In genomic region chr16:84822990-84823389, GRCh38 we compare ENCODE assay signal across 19 cellular contexts. TPM values are rescaled to one million over a fixed set of nuclear protein-coding genes. Genes with fewer than 3 reads are reported as not detected.
DNase-seq lines count a peak whose midpoint lies in the region; ATAC-seq, FAIRE-seq and TF ChIP-seq lines count a peak whose summit lies in the region.
"Had no signal": no experiment of that assay in that cellular context is flagged by ENCODE, and none has a peak within 500 bp of the region (broad histone marks: within the 10 kb centered on the region; RNA-seq: fewer than 3 reads in every experiment).

No MANE protein-coding gene starts in this region.

- H3K27me3 ChIP-seq in IMR-90 (ENCODE audit: control insufficient read depth, insufficient read depth, low read length) (no peaks in the 10 kb centered on the region), osteoblast (ENCODE audit: insufficient read depth, low read length) (no peaks in the 10 kb centered on the region), testis (no peaks in the 10 kb centered on the region), foreskin keratinocyte (peaks cover 58% of the 10 kb centered on the region)
- H3K27me3 ChIP-seq: BE2C had no signal

- in situ Hi-C loops in IMR-90 (cut with MboI; ENCODE audit: low sequenced_read_pairs) = no loop called here

- H2BK20ac ChIP-seq in IMR-90 (ENCODE audit: low read depth, low read length) = no peak overlapping the region

- H3K4me2 ChIP-seq in IMR-90 (ENCODE audit: low read depth, low read length) = no peak overlapping the region
- peak overlapping the region; percentile 53 for H3K4me2 ChIP-seq in osteoblast (ENCODE audit: insufficient read depth, low read length)

- no peak overlapping the region for H4K5ac ChIP-seq in IMR-90 (ENCODE audit: low read depth, low read length)

- no peak for FAIRE-seq in GM12892 (lab: Jason Lieb, UNC)

- no peak overlapping the region for H3K14ac ChIP-seq in IMR-90 (replicated peaks; ENCODE audit: low read depth, low read length)

- WGBS in IMR-90 (ENCODE audit: extremely low coverage in 2 of 2, insufficient read length in 1 of 2), 2 experiments = 100% methylated on average over 1 of the region's 6 CpGs; no CpG with 5 or more reads in 1 of the 2 experiments
- WGBS in testis, 2 donors = 78 to 86% methylated on average over 6 of the region's 6 CpGs

- DNase-seq in IMR-90 = no peak
- DNase-seq in coronary artery (ENCODE audit: low spot score) = no peak
- no peak for DNase-seq in osteoblast (ENCODE audit: insufficient read length, low spot score, missing footprints)
- DNase-seq in testis = no peak
- no peak for DNase-seq in NCI-H446 treated with DMSO at 0.1 percent for 48 hours (lab: John Stamatoyannopoulos, UW)
- no peak for DNase-seq in foreskin keratinocyte
- no peak for DNase-seq in NCI-H1694 (lab: John Stamatoyannopoulos, UW)
- no peak for DNase-seq in GM12892 (ENCODE audit: insufficient read length)
- DNase-seq: activated CD4-positive, alpha-beta memory T cell treated with anti-CD3 and anti-CD28 coated beads for 36 hours; activated naive CD4-positive, alpha-beta T cell treated with anti-CD3 and anti-CD28 coated beads for 36 hours; activated T-cell treated with anti-CD3 and anti-CD28 coated beads, Interleukin-2, amount 50 U/mL, for 1 hour; BE2C; effector CD8-positive, alpha-beta T cell; naive thymus-derived CD4-positive, alpha-beta T cell; NCI-H187; stimulated activated naive CD8-positive, alpha-beta T cell treated with anti-CD3 and anti-CD28 coated beads, Interleukin-15, amount 100 ng/mL, for 72 hours; T-cell had no signal

- TF ChIP-seq CTCF in IMR-90 (conservative IDR thresholded peaks at IDR 0.05; ENCODE audit: low read depth, low read length) (no peak), coronary artery (IDR thresholded peaks at IDR 0.05) (no peak), osteoblast (IDR thresholded peaks at IDR 0.05; ENCODE audit: extremely low read depth, low read depth, low read length) (no peak), testis (IDR thresholded peaks at IDR 0.05) (no peak), foreskin keratinocyte (conservative IDR thresholded peaks at IDR 0.05) (no peak)

- H3K23ac ChIP-seq in IMR-90 (ENCODE audit: low read depth, low read length) = peak overlapping the region; percentile 39; the same call in 1 of the 2 replicates

- H3K56ac ChIP-seq in IMR-90 (ENCODE audit: extremely low read depth, insufficient read depth, low read length) = no peak overlapping the region

- H3K27ac ChIP-seq in IMR-90 (ENCODE audit: insufficient read depth, low read length) = no peak overlapping the region
- peak overlapping the region in 1 of 2 donors; percentile 72 for H3K27ac ChIP-seq in coronary artery
- peak overlapping the region; percentile 47 for H3K27ac ChIP-seq in osteoblast (ENCODE audit: low read depth, low read length)
- peak overlapping the region; percentile 68 to 73 for H3K27ac ChIP-seq in testis
- no peak overlapping the region for H3K27ac ChIP-seq in foreskin keratinocyte
- H3K27ac ChIP-seq: VCaP had no signal

- H3K18ac ChIP-seq in IMR-90 (ENCODE audit: low read depth, low read length) = no peak overlapping the region

- no peak overlapping the region for H2AK9ac ChIP-seq in IMR-90 (replicated peaks; ENCODE audit: low read depth, low read length, poor library complexity)

- H4K20me1 ChIP-seq in IMR-90 (ENCODE audit: insufficient read depth, low read length) (peaks cover 30% of the 10 kb centered on the region), osteoblast (ENCODE audit: insufficient read depth, low read length) (no peaks in the 10 kb centered on the region)

- H2AK5ac ChIP-seq in IMR-90 (ENCODE audit: low read depth, low read length) = no peak overlapping the region; the same call in 1 of the 2 replicates

- no peaks in the 10 kb centered on the region for H3K79me2 ChIP-seq in osteoblast (ENCODE audit: insufficient read depth, low read length)

- 0 out of 3 replicates have a peak overlapping the region, but pooled peaks have one; percentile 58 for H2BK15ac ChIP-seq in IMR-90 (ENCODE audit: low read depth, low read length)

- H3K4me3 ChIP-seq in IMR-90 (ENCODE audit: insufficient read depth, low read depth, low read length) (no peak overlapping the region), coronary artery (peak overlapping the region; percentile 70), osteoblast (ENCODE audit: insufficient read depth, low read length) (no peak overlapping the region), testis (peak overlapping the region in 1 of 2 donors; percentile 0)

- H3K9me3 ChIP-seq in IMR-90 (ENCODE audit: control insufficient read depth, insufficient read depth, low read length) (no peaks in the 10 kb centered on the region), osteoblast (ENCODE audit: low read depth, low read length) (no peaks in the 10 kb centered on the region), testis (no peaks in the 10 kb centered on the region)
- H3K9me3 ChIP-seq: BE2C had no signal

- no peak for ATAC-seq in IMR-90 (ENCODE audit: low read depth)
- no peak for ATAC-seq in foreskin keratinocyte
- ATAC-seq: naive thymus-derived CD4-positive, alpha-beta T cell; stimulated activated naive CD8-positive, alpha-beta T cell treated with anti-CD3 and anti-CD28 coated beads, Interleukin-15, amount 100 ng/mL, for 72 hours; T-cell had no signal

- no peak overlapping the region for H2BK120ac ChIP-seq in IMR-90 (ENCODE audit: low read depth, low read length)

- peaks cover 40% of the 10 kb centered on the region for H3K4me1 ChIP-seq in IMR-90 (ENCODE audit: control insufficient read depth, insufficient read depth, low read length)
- H3K4me1 ChIP-seq in osteoblast (ENCODE audit: insufficient read depth, low read length) = peaks cover 37% of the 10 kb centered on the region
- H3K4me1 ChIP-seq in testis = peaks cover 29% of the 10 kb centered on the region
- peaks cover 4% of the 10 kb centered on the region for H3K4me1 ChIP-seq in foreskin keratinocyte

- H2BK5ac ChIP-seq in IMR-90 (ENCODE audit: low read depth, low read length, poor library complexity, severe bottlenecking) = no peak overlapping the region

- intact Hi-C loops in IMR-90 (cut with micrococcal nuclease) = loop anchor here (10.0 kb wide), 1 partner anchor 198 kb away; no protein-coding TSS in a partner anchor
- intact Hi-C loops in testis (cut with DNase I; ENCODE audit: low total_unique reads) = no loop called here

- CTCF ChIA-PET in IMR-90 (lab: Yijun Ruan, JAX) = no interaction called here

- dilution Hi-C loops in IMR-90 (cut with HindIII; ENCODE audit: low sequenced_read_pairs, unreplicated experiment) = no loop called here

- POLR2A ChIA-PET in IMR-90 (lab: Charles Lee; ENCODE audit: unreplicated experiment) = no interaction called here

- no peak overlapping the region for H3K4ac ChIP-seq in IMR-90 (ENCODE audit: low read depth, low read length)

- H3K36me3 ChIP-seq in IMR-90 (ENCODE audit: control insufficient read depth, insufficient read depth, low read length) = peaks cover 3% of the 10 kb centered on the region; the same call in 1 of the 2 replicates
- no peaks in the 10 kb centered on the region for H3K36me3 ChIP-seq in osteoblast (ENCODE audit: insufficient read depth, low read length)
- H3K36me3 ChIP-seq in testis (ENCODE audit: low read depth, missing control alignments) = no peaks in the 10 kb centered on the region
- H3K36me3 ChIP-seq: BE2C had no signal

- peaks cover 22% of the 10 kb centered on the region for H3K9me1 ChIP-seq in IMR-90 (ENCODE audit: insufficient read depth, low read length)

- no peak for TF ChIP-seq RAD21 in IMR-90 (IDR thresholded peaks at IDR 0.05; ENCODE audit: low read length)

- no peak overlapping the region for H3K9ac ChIP-seq in IMR-90 (ENCODE audit: low read depth, low read length)

- H2AFZ ChIP-seq in IMR-90 (replicated peaks; ENCODE audit: low read length, poor library complexity) (no peak overlapping the region), osteoblast (ENCODE audit: low read length) (no peak overlapping the region)

- no TSS peak for BruUV-seq in IMR-90 (replicated peaks; lab: Mats Ljungman, UMichigan)

- H4K91ac ChIP-seq in IMR-90 (ENCODE audit: insufficient read depth, low read depth, low read length) = 0 out of 2 replicates have a peak overlapping the region, but pooled peaks have one; percentile 3

- no peak overlapping the region for H4K8ac ChIP-seq in IMR-90 (ENCODE audit: low read depth in 2 of 2, low read length in 2 of 2)

- TF ChIP-seq POLR2A in IMR-90 (IDR thresholded peaks at IDR 0.05; ENCODE audit: low read depth, low read length) (no peak), testis (IDR thresholded peaks at IDR 0.05) (no peak), GM12892 (IDR thresholded peaks at IDR 0.05; ENCODE audit: low read depth, low read length) (no peak)

- H3K79me1 ChIP-seq in IMR-90 (ENCODE audit: low read depth in 1 of 2, low read length in 2 of 2) = peaks cover 29 to 70% of the 10 kb centered on the region in 2 experiments; a peak in 3 of 4 replicates

TF ChIP-seq in IMR-90, 13 proteins besides CTCF, POLR2A, EP300 and RAD21 (continues in another document):
- TF ChIP-seq CHD1 (IDR thresholded peaks at IDR 0.05; ENCODE audit: low read depth, low read length) = no peak
- TF ChIP-seq BHLHE40 (IDR thresholded peaks at IDR 0.05; ENCODE audit: low read depth, low read length) = no peak
- no peak for TF ChIP-seq SMC3 (IDR thresholded peaks at IDR 0.05; ENCODE audit: low read depth, low read length)
- TF ChIP-seq, protein P1, sequence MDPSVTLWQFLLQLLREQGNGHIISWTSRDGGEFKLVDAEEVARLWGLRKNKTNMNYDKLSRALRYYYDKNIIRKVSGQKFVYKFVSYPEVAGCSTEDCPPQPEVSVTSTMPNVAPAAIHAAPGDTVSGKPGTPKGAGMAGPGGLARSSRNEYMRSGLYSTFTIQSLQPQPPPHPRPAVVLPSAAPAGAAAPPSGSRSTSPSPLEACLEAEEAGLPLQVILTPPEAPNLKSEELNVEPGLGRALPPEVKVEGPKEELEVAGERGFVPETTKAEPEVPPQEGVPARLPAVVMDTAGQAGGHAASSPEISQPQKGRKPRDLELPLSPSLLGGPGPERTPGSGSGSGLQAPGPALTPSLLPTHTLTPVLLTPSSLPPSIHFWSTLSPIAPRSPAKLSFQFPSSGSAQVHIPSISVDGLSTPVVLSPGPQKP (IDR thresholded peaks at IDR 0.05; ENCODE audit: borderline replicate concordance, low read depth, low read length) = no peak
- no peak for TF ChIP-seq RCOR1 (IDR thresholded peaks at IDR 0.05; ENCODE audit: insufficient replicate concordance, low read length)
- no peak for TF ChIP-seq NFE2L2 (IDR thresholded peaks at IDR 0.05; ENCODE audit: low read depth, low read length)
- TF ChIP-seq MAFK (IDR thresholded peaks at IDR 0.05; ENCODE audit: low read depth, low read length) = no peak
- no peak for TF ChIP-seq CEBPB (IDR thresholded peaks at IDR 0.05; ENCODE audit: low read depth, low read length)

RNA-seq across cellular contexts. Expression of gene CRISPLD2, which starts 3.2 kb away (rescaled TPM):
- 35.0 and 37.5 TPM in 2 replicates for total RNA-seq in IMR-90 (2012; rRNA removed)
- 21.3 and 23.1 TPM in 2 replicates for polyA plus RNA-seq in IMR-90 (2012; rRNA removed)
- polyA plus RNA-seq in IMR-90 (2012; cell fraction: cytosol; rRNA removed) = 17.6 and 30.1 TPM in 2 replicates
- 26.7 and 30.7 TPM in 2 replicates for polyA plus RNA-seq in IMR-90 (2012; cell fraction: nucleus; rRNA removed; ENCODE audit: low replicate concordance)
- total RNA-seq in osteoblast = 40.2 and 122 TPM in 2 replicates
- 10 to 100 TPM; 47.7 to 59.6 TPM for total RNA-seq in testis
- 48.8 TPM for polyA plus RNA-seq in testis (ENCODE audit: insufficient read depth, low read depth, low replicate concordance)
- total RNA-seq in foreskin keratinocyte = 0.48 and 0.56 TPM in 2 replicates
- polyA plus RNA-seq in foreskin keratinocyte = 0.10 and 0.17 TPM in 2 replicates
- polyA plus RNA-seq in GM12892 (2012; ENCODE audit: missing spikeins) = not detected
- polyA plus RNA-seq: IgD-negative memory B cell had no signal

Comparison
In these comparisons a context has a peak if more than half of its experiments do, and no peak if none do; other contexts are left out.
1. H3K27ac ChIP-seq: peak in osteoblast (single experiment) and testis (2 of 2); none in IMR-90 (single experiment) and foreskin keratinocyte (single experiment).
2. RNA of gene CRISPLD2, which starts 3.2 kb away (total RNA-seq): 47.7 to 59.6 TPM in testis, 40.2 to 122 TPM in osteoblast and 35.0 to 37.5 TPM in IMR-90; 0.48 to 0.56 TPM in foreskin keratinocyte; every median in the first group is over 10 times any median in the second.